Comparison of ENCODE assay signal across 8 cellular contexts in genomic region chr1:38608202-38608864, GRCh38.
DNase-seq lines count a peak whose midpoint lies in the region; ATAC-seq, FAIRE-seq and TF ChIP-seq lines count a peak whose summit lies in the region.

No MANE protein-coding gene starts in this region.

- no peaks in the 10 kb centered on the region for H3K36me3 ChIP-seq in kidney (ENCODE audit: control insufficient read depth in 1 of 2, insufficient read depth in 2 of 2, low read length in 2 of 2)

- TF ChIP-seq CTCF in CD14-positive monocyte (IDR thresholded peaks at IDR 0.05) (peak; percentile 27), WI38 (IDR thresholded peaks at IDR 0.05; ENCODE audit: low read depth, low read length) (peak; percentile 19; the same call in 1 of the 2 replicates), kidney (IDR thresholded peaks at IDR 0.05; ENCODE audit: borderline replicate concordance, extremely low read depth, insufficient read depth) (peak; percentile 42)

- ATAC-seq in GM21390 (IDR thresholded peaks at IDR 0.05; ENCODE audit: unreplicated experiment) = no peak
- ATAC-seq in HG02571 (IDR thresholded peaks at IDR 0.05; ENCODE audit: unreplicated experiment) = no peak
- no peak for ATAC-seq in HG02973 (IDR thresholded peaks at IDR 0.05; ENCODE audit: unreplicated experiment)

- DNase-seq in CD14-positive monocyte (ENCODE audit: low spot score) (no peak), GM19240 (ENCODE audit: insufficient read length, low spot score) (peak; percentile 27), kidney (no peak), NCI-H2196 (lab: John Stamatoyannopoulos, UW; ENCODE audit: unreplicated experiment) (no peak)

- no peaks in the 10 kb centered on the region for H3K36me3 Mint-ChIP-seq in CD14-positive monocyte

- H3K9ac ChIP-seq in kidney (ENCODE audit: low read length in 2 of 2) = no peak overlapping the region

- H3K4me1 ChIP-seq in kidney (ENCODE audit: control insufficient read depth in 1 of 2, insufficient read depth in 1 of 2, low read depth in 1 of 2, low read length in 2 of 2) = no peaks in the 10 kb centered on the region

- no peak overlapping the region for H3K4me3 ChIP-seq in WI38 (ENCODE audit: low read depth, low read length)
- no peak overlapping the region for H3K4me3 ChIP-seq in kidney (ENCODE audit: low read length in 2 of 2)

- no peaks in the 10 kb centered on the region for H3K9me3 Mint-ChIP-seq in CD14-positive monocyte

- intact Hi-C loops in CD14-positive monocyte (cut with micrococcal nuclease) = no loop called here
- intact Hi-C loops in kidney (cut with DNase I) = no loop called here

- no peaks in the 10 kb centered on the region for H3K4me1 Mint-ChIP-seq in CD14-positive monocyte

- H3K4me3 Mint-ChIP-seq in CD14-positive monocyte = no peak overlapping the region

- H3K27ac ChIP-seq in kidney (ENCODE audit: low read depth in 2 of 2, low read length in 2 of 2) = no peak overlapping the region

- H3K27ac Mint-ChIP-seq in CD14-positive monocyte = no peak overlapping the region

- H3K9me3 ChIP-seq in kidney (ENCODE audit: control insufficient read depth in 1 of 2, low read length in 2 of 2) = no peaks in the 10 kb centered on the region

- H3K27me3 Mint-ChIP-seq in CD14-positive monocyte (ENCODE audit: low read depth in 3 of 3) = peaks cover 0 to 5% (median 2%) of the 10 kb centered on the region in 3 donors

- no peak for FAIRE-seq in kidney (lab: Jason Lieb, UNC)
